1 cellular context compared by ENCODE assay signal in genomic region chr18:24559474-24560018, GRCh38.
TF ChIP-seq lines count a peak whose summit lies in the region.

No MANE protein-coding gene starts in this region.

TF ChIP-seq in GM23338, 12 proteins besides CTCF, POLR2A, EP300 and RAD21 (continued from another document):
- TF ChIP-seq ZNF462 (CRISPR knock-in tag; IDR thresholded peaks at IDR 0.05): no peak
- TF ChIP-seq EZH2phosphoT487 (IDR thresholded peaks at IDR 0.05; ENCODE audit: unreplicated experiment): no peak
- no peak for TF ChIP-seq ETS1 (IDR thresholded peaks at IDR 0.05)
- no peak for TF ChIP-seq JUNB (IDR thresholded peaks at IDR 0.05; ENCODE audit: unreplicated experiment)
